In the genomic region with DNA sequence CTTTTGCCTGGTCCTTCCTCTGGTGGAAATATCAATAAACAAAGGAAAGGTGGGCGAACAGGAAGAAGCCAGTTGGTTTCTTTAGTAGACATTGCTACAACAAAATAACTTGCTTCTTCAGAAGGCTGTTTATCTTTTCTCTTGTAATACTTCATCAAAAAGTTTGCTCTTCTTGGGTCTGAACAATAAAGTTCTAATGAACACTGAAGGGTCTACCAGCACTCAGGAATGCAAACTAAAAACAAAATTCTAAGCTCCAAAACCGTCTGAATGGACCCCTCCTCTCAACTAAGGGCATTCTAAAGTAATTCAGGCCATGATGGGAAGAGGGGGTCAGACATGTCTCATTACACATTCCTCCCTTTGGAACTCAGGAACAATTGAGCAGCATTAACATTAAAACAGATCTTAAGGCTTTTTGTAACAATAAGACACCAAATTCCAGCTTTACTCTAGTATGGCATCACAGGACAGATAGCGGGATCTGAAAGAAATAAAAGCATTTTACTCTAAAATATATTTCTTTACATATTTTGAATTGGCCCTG, we compare ENCODE assay signal across 13 cellular contexts. TPM values are rescaled to one million over a fixed set of nuclear protein-coding genes. Genes with fewer than 3 reads are reported as not detected.
DNase-seq lines count a peak whose midpoint lies in the region; ATAC-seq and TF ChIP-seq lines count a peak whose summit lies in the region.
"Had no signal": no experiment of that assay in that cellular context is flagged by ENCODE, and none has a peak within 500 bp of the region (broad histone marks: within the 10 kb centered on the region; RNA-seq: fewer than 3 reads in every experiment).

No MANE protein-coding gene starts in this region.

- ATAC-seq in HG02798 (IDR thresholded peaks at IDR 0.05; ENCODE audit: poor library complexity, unreplicated experiment): no peak
- ATAC-seq: left ventricle myocardium superior, sciatic nerve had no signal

- H2BK120ac ChIP-seq in trophoblast cell (ENCODE audit: insufficient read depth, low read length, poor library complexity): no peak overlapping the region

- no peaks in the 10 kb centered on the region for H3K27me3 ChIP-seq in OCI-LY1 (ENCODE audit: insufficient read depth, low read length)
- H3K27me3 ChIP-seq in endodermal cell (ENCODE audit: control insufficient read depth, insufficient read depth, low read length, poor library complexity, severe bottlenecking): no peaks in the 10 kb centered on the region
- H3K27me3 ChIP-seq in trophoblast cell (ENCODE audit: insufficient read depth, low read length): no peaks in the 10 kb centered on the region
- H3K27me3 ChIP-seq: brain microvascular endothelial cell had no signal

- no peak overlapping the region for H2BK5ac ChIP-seq in trophoblast cell (ENCODE audit: low read depth, low read length, poor library complexity)

- H3K9ac ChIP-seq in OCI-LY1 (ENCODE audit: low read length) (peak overlapping the region; percentile 89; the same call in 1 of the 2 replicates), endodermal cell (ENCODE audit: extremely low read depth, low read length, poor library complexity, severe bottlenecking) (peak overlapping the region; percentile 82), trophoblast cell (ENCODE audit: low read length) (no peak overlapping the region)

- H2BK12ac ChIP-seq in trophoblast cell (ENCODE audit: low read length): no peak overlapping the region

- H3K9me3 ChIP-seq in OCI-LY1 (ENCODE audit: low read length): no peaks in the 10 kb centered on the region
- peaks cover 3% of the 10 kb centered on the region for H3K9me3 ChIP-seq in endodermal cell (ENCODE audit: control insufficient read depth, low read length)
- H3K9me3 ChIP-seq in trophoblast cell (ENCODE audit: insufficient read depth, low read depth, low read length): no peaks in the 10 kb centered on the region

- no peak for DNase-seq in T-helper 2 cell treated with Interferon-gamma antibody and Interleukin-4, amounts not matched to agents 5 μg/mL and 100 μg/mL, for 36 hours (ENCODE audit: low spot score)
- DNase-seq in T-helper 2 cell (no peak), endodermal cell (no peak), trophoblast cell (no peak), NCI-H82 (lab: John Stamatoyannopoulos, UW) (no peak), NCI-H1092 treated with DMSO at 0.1 percent for 48 hours (lab: John Stamatoyannopoulos, UW) (no peak)
- DNase-seq: activated CD4-positive, alpha-beta T cell treated with anti-CD3 and anti-CD28 coated beads, Interleukin-2, amount 50 U/mL, for 48 hours; brain microvascular endothelial cell; left ventricle myocardium superior; SIG-M5 had no signal

- H3K79me2 ChIP-seq in OCI-LY1 (ENCODE audit: insufficient read depth, low read length): peaks cover 70% of the 10 kb centered on the region
- H3K79me2 ChIP-seq in trophoblast cell (ENCODE audit: control insufficient read depth, insufficient read depth, low read length, poor library complexity): peaks cover 23% of the 10 kb centered on the region

- no peaks in the 10 kb centered on the region for H3K9me3 Mint-ChIP-seq in T-helper 2 cell treated with Interferon-gamma antibody and Interleukin-4, amounts not matched to agents 5 μg/mL and 100 μg/mL, for 36 hours
- no peaks in the 10 kb centered on the region for H3K9me3 Mint-ChIP-seq in endodermal cell

- H3K79me1 ChIP-seq in trophoblast cell (ENCODE audit: low read length): peaks cover 9% of the 10 kb centered on the region

- no peaks in the 10 kb centered on the region for H4K20me1 ChIP-seq in OCI-LY1 (ENCODE audit: insufficient read depth, low read length)

- no peak overlapping the region for H2AK5ac ChIP-seq in trophoblast cell (ENCODE audit: low read length)

- peak overlapping the region; percentile 48 for H3K4me3 Mint-ChIP-seq in T-helper 2 cell treated with Interferon-gamma antibody and Interleukin-4, amounts not matched to agents 5 μg/mL and 100 μg/mL, for 36 hours
- peak overlapping the region; percentile 89 for H3K4me3 Mint-ChIP-seq in endodermal cell

- WGBS in endodermal cell (ENCODE audit: insufficient coverage in 1 of 2, insufficient read length in 1 of 2), 2 experiments: 20 to 21% methylated on average over 1 to 3 of the region's 3 CpGs
- no CpG with 5 or more reads among the region's 3 CpGs for WGBS in trophoblast cell (ENCODE audit: extremely low coverage, insufficient coverage, insufficient read length)

- H3K4me3 ChIP-seq in OCI-LY1 (ENCODE audit: low read depth, low read length, poor library complexity, severe bottlenecking): peak overlapping the region; percentile 73
- H3K4me3 ChIP-seq in endodermal cell (ENCODE audit: low read length): peak overlapping the region; percentile 84
- no peak overlapping the region for H3K4me3 ChIP-seq in trophoblast cell (ENCODE audit: low read depth, low read length)

- H3K14ac ChIP-seq in trophoblast cell (ENCODE audit: low read length): no peak overlapping the region

- no peak overlapping the region for H4K12ac ChIP-seq in trophoblast cell (ENCODE audit: low read depth, low read length)

- no peak overlapping the region for H4K8ac ChIP-seq in trophoblast cell (ENCODE audit: low read depth, low read length)

- H4K91ac ChIP-seq in trophoblast cell (ENCODE audit: low read depth, low read length): no peak overlapping the region

- no peaks in the 10 kb centered on the region for H3K27me3 Mint-ChIP-seq in T-helper 2 cell treated with Interferon-gamma antibody and Interleukin-4, amounts not matched to agents 5 μg/mL and 100 μg/mL, for 36 hours (ENCODE audit: low read depth)
- no peaks in the 10 kb centered on the region for H3K27me3 Mint-ChIP-seq in endodermal cell (ENCODE audit: insufficient read depth)

- H3K18ac ChIP-seq in trophoblast cell (ENCODE audit: low read length): no peak overlapping the region

- H3K27ac ChIP-seq in OCI-LY1 (ENCODE audit: low read depth, low read length, poor library complexity, severe bottlenecking) (no peak overlapping the region), endodermal cell (ENCODE audit: low read depth, low read length) (no peak overlapping the region), trophoblast cell (ENCODE audit: low read depth, low read length) (no peak overlapping the region)
- H3K27ac ChIP-seq: brain microvascular endothelial cell had no signal

- peak overlapping the region; percentile 79 for H3K4me2 ChIP-seq in OCI-LY1 (ENCODE audit: low read length)
- H3K4me2 ChIP-seq in trophoblast cell (ENCODE audit: low read length): peak overlapping the region; percentile 52

- peaks cover 22% of the 10 kb centered on the region for H3K36me3 Mint-ChIP-seq in T-helper 2 cell treated with Interferon-gamma antibody and Interleukin-4, amounts not matched to agents 5 μg/mL and 100 μg/mL, for 36 hours (ENCODE audit: low read depth)
- peaks cover 17% of the 10 kb centered on the region for H3K36me3 Mint-ChIP-seq in endodermal cell (ENCODE audit: low read depth)

- peak overlapping the region; percentile 89 for H3K4ac ChIP-seq in trophoblast cell (ENCODE audit: low read depth, low read length)

- TF ChIP-seq CTCF in OCI-LY1 (IDR thresholded peaks at IDR 0.05; ENCODE audit: low read length): no peak
- TF ChIP-seq CTCF in endodermal cell (conservative IDR thresholded peaks at IDR 0.05): no peak

- no peak overlapping the region for H3K27ac Mint-ChIP-seq in T-helper 2 cell treated with Interferon-gamma antibody and Interleukin-4, amounts not matched to agents 5 μg/mL and 100 μg/mL, for 36 hours
- H3K27ac Mint-ChIP-seq in endodermal cell: peak overlapping the region; percentile 41

- H3K4me1 Mint-ChIP-seq in T-helper 2 cell treated with Interferon-gamma antibody and Interleukin-4, amounts not matched to agents 5 μg/mL and 100 μg/mL, for 36 hours (ENCODE audit: low read depth): peaks cover 49% of the 10 kb centered on the region
- peaks cover 36% of the 10 kb centered on the region for H3K4me1 Mint-ChIP-seq in endodermal cell

- H3F3A ChIP-seq in OCI-LY1 (ENCODE audit: insufficient read depth, low read length): no peaks in the 10 kb centered on the region

- H3K9me2 ChIP-seq in OCI-LY1 (ENCODE audit: low read depth, low read length): no peaks in the 10 kb centered on the region

- no peak overlapping the region for H3K23ac ChIP-seq in trophoblast cell (ENCODE audit: low read length)

- no peak overlapping the region for H2AFZ ChIP-seq in OCI-LY1 (ENCODE audit: low read length)
- H2AFZ ChIP-seq in trophoblast cell (ENCODE audit: insufficient read depth, low read length, poor library complexity): no peak overlapping the region

- H3K4me1 ChIP-seq in OCI-LY1 (ENCODE audit: insufficient read depth, low read length, severe bottlenecking) (peaks cover 33% of the 10 kb centered on the region), endodermal cell (ENCODE audit: control insufficient read depth, insufficient read depth, low read length) (peaks cover 4% of the 10 kb centered on the region), trophoblast cell (ENCODE audit: control insufficient read depth in 1 of 2, insufficient read depth in 2 of 2, low read length in 2 of 2) (peaks cover 5 to 12% of the 10 kb centered on the region in 2 experiments)

- peaks cover 56% of the 10 kb centered on the region for H3K36me3 ChIP-seq in OCI-LY1 (ENCODE audit: insufficient read depth, low read length)
- H3K36me3 ChIP-seq in endodermal cell (ENCODE audit: control insufficient read depth, insufficient read depth, low read length): peaks cover 47% of the 10 kb centered on the region
- peaks cover 2 to 3% of the 10 kb centered on the region in 2 experiments for H3K36me3 ChIP-seq in trophoblast cell (ENCODE audit: control insufficient read depth in 1 of 2, insufficient read depth in 2 of 2, low read length in 2 of 2)
- H3K36me3 ChIP-seq: brain microvascular endothelial cell had no signal

RNA-seq across cellular contexts. Expression of gene TBCA, which starts 2.3 kb away (rescaled TPM):
- total RNA-seq in endodermal cell: 100 to 1,000 TPM; 415 to 454 TPM
- 247 TPM for polyA plus RNA-seq in endodermal cell (2013, experiment 1 of 2)
- 251 TPM for polyA plus RNA-seq in endodermal cell (2013, experiment 2 of 2)
- polyA plus RNA-seq in trophoblast cell (2013): 705 and 741 TPM in 2 replicates
